Comparison of ENCODE assay signal across 8 cellular contexts in the genomic region with DNA sequence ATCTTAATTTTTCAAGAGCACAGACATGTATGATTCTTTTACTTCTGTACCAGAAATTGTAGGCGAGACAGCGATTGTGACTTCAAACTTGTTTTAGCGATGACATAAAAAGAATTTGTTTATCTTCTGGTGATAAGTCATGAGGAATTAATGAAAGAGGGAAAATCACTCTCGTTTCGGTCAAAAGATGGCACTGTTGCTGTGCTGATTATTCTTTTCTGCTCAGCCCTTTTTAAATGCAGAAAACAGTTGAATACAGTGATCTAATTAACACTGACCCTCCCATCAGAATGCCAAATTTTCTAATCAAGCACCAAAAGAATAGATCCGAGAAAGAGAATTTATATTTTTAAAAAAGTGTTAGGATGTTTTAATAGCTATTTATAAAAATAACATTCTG. TPM values are rescaled to one million over a fixed set of nuclear protein-coding genes. Genes with fewer than 3 reads are reported as not detected.
DNase-seq lines count a peak whose midpoint lies in the region; ATAC-seq, FAIRE-seq and TF ChIP-seq lines count a peak whose summit lies in the region.

No MANE protein-coding gene starts in this region.

- H3K79me1 ChIP-seq in H9 (ENCODE audit: insufficient read depth, low read depth, low read length, poor library complexity, severe bottlenecking) = no peaks in the 10 kb centered on the region

- no peak overlapping the region for H2BK20ac ChIP-seq in H9 (ENCODE audit: low read depth, low read length, poor library complexity, severe bottlenecking)

- no peak overlapping the region for H3K14ac ChIP-seq in H9 (ENCODE audit: insufficient read depth, low read length)

- H2AK5ac ChIP-seq in H9 (ENCODE audit: insufficient read length, low read length) = no peak overlapping the region

- in situ Hi-C loops in SK-MEL-5 (cut with HindIII; ENCODE audit: low pct_unique_long_range_greater_than_20kb, low sequenced_read_pairs) = no loop called here

- ATAC-seq in GM18519 (IDR thresholded peaks at IDR 0.05; ENCODE audit: low FRiP score, unreplicated experiment) (no peak), GM19351 (IDR thresholded peaks at IDR 0.05; ENCODE audit: unreplicated experiment) (no peak)

- no peaks in the 10 kb centered on the region for H3K23me2 ChIP-seq in H9 (ENCODE audit: insufficient read length, low read depth, low read length, poor library complexity, severe bottlenecking)

- H3K9ac ChIP-seq in H9 (ENCODE audit: extremely low read depth, insufficient read length, low read length) = no peak overlapping the region

- no peak overlapping the region for H4K91ac ChIP-seq in H9 (ENCODE audit: insufficient read length, low read depth, low read length)

- no peak overlapping the region for H4K5ac ChIP-seq in H9 (ENCODE audit: insufficient read length, low read depth, low read length)

- no peak overlapping the region for H3K18ac ChIP-seq in H9 (ENCODE audit: insufficient read length, low read depth, low read length)

- no peak overlapping the region for H4K8ac ChIP-seq in H9 (replicated peaks; ENCODE audit: insufficient read length, low read depth, low read length)

- no peak overlapping the region for H3K56ac ChIP-seq in H9 (ENCODE audit: insufficient read length, low read depth, low read length)

- FAIRE-seq in frontal cortex (lab: Jason Lieb, UNC) = peak; percentile 70

- no peaks in the 10 kb centered on the region for H3K9me3 ChIP-seq in H9 (ENCODE audit: control insufficient read depth, low read depth, low read length)

- H3K4ac ChIP-seq in H9 (ENCODE audit: low read depth, low read length) = no peak overlapping the region

- H3K79me2 ChIP-seq in H9 (ENCODE audit: insufficient read depth, low read length) = no peaks in the 10 kb centered on the region

- H2BK12ac ChIP-seq in H9 (ENCODE audit: insufficient read length, low read depth, low read length) = no peak overlapping the region

- H3K23ac ChIP-seq in H9 (ENCODE audit: insufficient read length, low read depth, low read length) = no peak overlapping the region

- H4K20me1 ChIP-seq in H9 (ENCODE audit: control insufficient read depth, insufficient read depth, insufficient read length) = no peaks in the 10 kb centered on the region

- H2BK15ac ChIP-seq in H9 (ENCODE audit: low read depth, low read length) = no peak overlapping the region

- no peaks in the 10 kb centered on the region for H3K9me3 Mint-ChIP-seq in H9

- H3K27me3 ChIP-seq in H9 (ENCODE audit: insufficient read depth, low read length) = no peaks in the 10 kb centered on the region

- H3K27ac ChIP-seq in H9 (ENCODE audit: insufficient read length, low read depth, low read length) = no peak overlapping the region

- H2AFZ ChIP-seq in H9 (ENCODE audit: low read length) = no peak overlapping the region

- H3K4me1 Mint-ChIP-seq in H9 = peaks cover 10 to 18% of the 10 kb centered on the region in 2 experiments

- peak; percentile 62; the same call in 2 of the 3 replicates for TF ChIP-seq CTCF in H9 (conservative IDR thresholded peaks at IDR 0.05)

- no peak overlapping the region for H2BK120ac ChIP-seq in H9 (ENCODE audit: low read depth, low read length, poor library complexity, severe bottlenecking)

- no peak overlapping the region for H3K4me2 ChIP-seq in H9 (ENCODE audit: insufficient read depth, insufficient read length, low read length)

- peaks cover 0 to 9% (median 3%) of the 10 kb centered on the region in 3 experiments; a peak in 3 of 7 replicates for H3K36me3 Mint-ChIP-seq in H9 (ENCODE audit: insufficient read depth in 1 of 3, low read depth in 3 of 3)

- DNase-seq in A172 (ENCODE audit: low spot score) (peak; percentile 50), H9 (no peak), SK-MEL-5 (ENCODE audit: low read depth, low spot score) (peak; percentile 66), frontal cortex (ENCODE audit: low spot score in 2 of 2) (peak in 1 of 2 donors; percentile 24)
- no peak for DNase-seq in activated CD8-positive, alpha-beta memory T cell treated with anti-CD3 and anti-CD28 coated beads, Interleukin-2, amount 50 U/mL, for 4 hours
- DNase-seq in NK-92 treated with Interleukin-12 subunit alpha and Interleukin-12 subunit beta, amount 100 ng/mL, for 24 hours (lab: John Stamatoyannopoulos, UW) = no peak

- no peak overlapping the region for H3T11ph ChIP-seq in H9 (ENCODE audit: low read length)

- 0 out of 7 replicates have a peak overlapping the region, but pooled peaks of 1 of the 3 experiments have one; percentile 6 for H3K27ac Mint-ChIP-seq in H9

- H3K4me3 Mint-ChIP-seq in H9 = no peak overlapping the region

- H3K27me3 Mint-ChIP-seq in H9 (ENCODE audit: low read depth) = no peaks in the 10 kb centered on the region

- no CpG with 5 or more reads among the region's 6 CpGs for WGBS in H9 (ENCODE audit: extremely low coverage, insufficient read length, low lambda C conversion rate)

- no peak overlapping the region for H2BK5ac ChIP-seq in H9 (ENCODE audit: insufficient read length, low read length)

- no peaks in the 10 kb centered on the region for H3K4me1 ChIP-seq in H9 (ENCODE audit: insufficient read depth, low read length)

RNA-seq across cellular contexts. Expression of gene NSUN3, which starts 52.6 kb away (rescaled TPM):
- total RNA-seq in A172 (2014; rRNA removed; shearing (Covaris generic)) = 15.4 and 16.7 TPM in 2 replicates
- total RNA-seq in H9 (2021) (7.4 and 9.4 TPM in 2 replicates), frontal cortex (26.9 TPM)
- 13.1 and 13.5 TPM in 2 replicates for total RNA-seq in SK-MEL-5 (2014; rRNA removed; shearing (Covaris generic))
- 4.4 and 5.4 TPM in 2 replicates for polyA plus RNA-seq in SK-MEL-5 (2015; cell fraction: cytosol; rRNA removed)
- polyA plus RNA-seq in SK-MEL-5 (2015; cell fraction: nucleus; rRNA removed) = 8.5 and 15.5 TPM in 2 replicates

RNA-seq across cellular contexts. Expression of gene DHFR2, which starts 52.8 kb away (rescaled TPM):
- total RNA-seq in A172 (2014; rRNA removed; shearing (Covaris generic)) = 4.0 and 6.8 TPM in 2 replicates
- total RNA-seq in H9 (2021) (1.6 and 1.7 TPM in 2 replicates), frontal cortex (10.2 TPM)
- 7.6 and 8.7 TPM in 2 replicates for total RNA-seq in SK-MEL-5 (2014; rRNA removed; shearing (Covaris generic))
- polyA plus RNA-seq in SK-MEL-5 (2015; cell fraction: cytosol; rRNA removed) = 7.1 TPM in 2 replicates
- polyA plus RNA-seq in SK-MEL-5 (2015; cell fraction: nucleus; rRNA removed) = 5.3 and 8.1 TPM in 2 replicates

Comparison
In these comparisons a context has a peak if more than half of its experiments do, and no peak if none do; other contexts are left out.
1. DNase-seq: peak in A172 (single experiment) and SK-MEL-5 (single experiment); none in H9 (single experiment), activated CD8-positive, alpha-beta memory T cell treated with anti-CD3 and anti-CD28 coated beads, Interleukin-2, amount 50 U/mL, for 4 hours (single experiment) and NK-92 treated with Interleukin-12 subunit alpha and Interleukin-12 subunit beta, amount 100 ng/mL, for 24 hours (single experiment).